In genomic region chr5:101976933-101977332, GRCh38 we compare ENCODE assay signal across 15 cellular contexts.
"Had no signal": no experiment of that assay in that cellular context is flagged by ENCODE, and none has a peak within 500 bp of the region (broad histone marks: within the 10 kb centered on the region; RNA-seq: fewer than 3 reads in every experiment).

No MANE protein-coding gene starts in this region.

- FAIRE-seq: keratinocyte had no signal

- H3K27me3 Mint-ChIP-seq: activated CD4-positive, alpha-beta T cell treated with anti-CD3 and anti-CD28 coated beads, Interleukin-2, amount 10 ng/mL, durations not matched to agents 7 days and 5 days; stimulated activated naive CD8-positive, alpha-beta T cell treated with anti-CD3 and anti-CD28 coated beads, Interleukin-15, Interleukin-2, amounts not matched to agents 100 ng/mL and 50 ng/mL, for 24 hours had no signal

- H3K27me3 ChIP-seq: body of pancreas, colonic mucosa, neural progenitor cell, right lobe of liver, suprapubic skin had no signal

- H3K4me3 ChIP-seq: body of pancreas, colonic mucosa, neural progenitor cell, right lobe of liver, smooth muscle cell, suprapubic skin had no signal

- H3K4me1 Mint-ChIP-seq: activated CD4-positive, alpha-beta T cell treated with anti-CD3 and anti-CD28 coated beads, Interleukin-2, amount 10 ng/mL, durations not matched to agents 7 days and 5 days; activated naive CD8-positive, alpha-beta T cell treated with anti-CD3 and anti-CD28 coated beads for 36 hours; naive B cell had no signal

- H3K4me3 Mint-ChIP-seq: activated CD4-positive, alpha-beta T cell treated with anti-CD3 and anti-CD28 coated beads, Interleukin-2, amount 10 ng/mL, durations not matched to agents 7 days and 5 days; activated naive CD8-positive, alpha-beta T cell treated with anti-CD3 and anti-CD28 coated beads for 36 hours; naive B cell; neural progenitor cell; stimulated activated naive CD8-positive, alpha-beta T cell treated with anti-CD3 and anti-CD28 coated beads, Interleukin-15, Interleukin-2, amounts not matched to agents 100 ng/mL and 50 ng/mL, for 24 hours had no signal

- H3K9me3 Mint-ChIP-seq: activated CD4-positive, alpha-beta T cell treated with anti-CD3 and anti-CD28 coated beads, Interleukin-2, amount 10 ng/mL, durations not matched to agents 7 days and 5 days; activated naive CD8-positive, alpha-beta T cell treated with anti-CD3 and anti-CD28 coated beads for 36 hours; naive B cell; stimulated activated naive CD8-positive, alpha-beta T cell treated with anti-CD3 and anti-CD28 coated beads, Interleukin-15, Interleukin-2, amounts not matched to agents 100 ng/mL and 50 ng/mL, for 24 hours had no signal

- DNase-seq: activated CD8-positive, alpha-beta memory T cell treated with anti-CD3 and anti-CD28 coated beads, Interleukin-2, amount 50 U/mL, for 48 hours; activated naive CD8-positive, alpha-beta T cell treated with anti-CD3 and anti-CD28 coated beads for 36 hours; central memory CD4-positive, alpha-beta T cell; colonic mucosa; effector CD4-positive, alpha-beta T cell; foreskin fibroblast; naive B cell; right lobe of liver had no signal

- H3K36me3 ChIP-seq: colonic mucosa, neural progenitor cell, right lobe of liver, suprapubic skin had no signal

- H3K36me3 Mint-ChIP-seq: activated naive CD8-positive, alpha-beta T cell treated with anti-CD3 and anti-CD28 coated beads for 36 hours; naive B cell; neural progenitor cell had no signal

- H3K27ac Mint-ChIP-seq: activated CD4-positive, alpha-beta T cell treated with anti-CD3 and anti-CD28 coated beads, Interleukin-2, amount 10 ng/mL, durations not matched to agents 7 days and 5 days; activated naive CD8-positive, alpha-beta T cell treated with anti-CD3 and anti-CD28 coated beads for 36 hours; naive B cell; stimulated activated naive CD8-positive, alpha-beta T cell treated with anti-CD3 and anti-CD28 coated beads, Interleukin-15, Interleukin-2, amounts not matched to agents 100 ng/mL and 50 ng/mL, for 24 hours had no signal
